ENCODE assay signal across 20 cellular contexts in genomic region chr21:34278451-34278850, GRCh38.
DNase-seq lines count a peak whose midpoint lies in the region; ATAC-seq and TF ChIP-seq lines count a peak whose summit lies in the region.
"Had no signal": no experiment of that assay in that cellular context is flagged by ENCODE, and none has a peak within 500 bp of the region (broad histone marks: within the 10 kb centered on the region; RNA-seq: fewer than 3 reads in every experiment).

No MANE protein-coding gene starts in this region.

- no peak overlapping the region for H3K4me3 Mint-ChIP-seq in nephron
- H3K4me3 Mint-ChIP-seq in activated CD4-positive, alpha-beta memory T cell treated with anti-CD3 and anti-CD28 coated beads for 36 hours = no peak overlapping the region
- H3K4me3 Mint-ChIP-seq: B cell; CD4-positive, alpha-beta T cell; CD8-positive, alpha-beta T cell had no signal

- TF ChIP-seq CTCF in nephron (IDR thresholded peaks at IDR 0.05; ENCODE audit: unreplicated experiment in 3 of 3) = no peak

- peak overlapping the region in 2 of 3 experiments; percentile 82 to 92 for H3K27ac Mint-ChIP-seq in nephron
- no peak overlapping the region for H3K27ac Mint-ChIP-seq in activated CD4-positive, alpha-beta memory T cell treated with anti-CD3 and anti-CD28 coated beads for 36 hours
- H3K27ac Mint-ChIP-seq: B cell; CD4-positive, alpha-beta T cell; CD8-positive, alpha-beta T cell had no signal

- no peaks in the 10 kb centered on the region for H3K9me3 Mint-ChIP-seq in nephron
- no peaks in the 10 kb centered on the region for H3K9me3 Mint-ChIP-seq in activated CD4-positive, alpha-beta memory T cell treated with anti-CD3 and anti-CD28 coated beads for 36 hours
- H3K9me3 Mint-ChIP-seq: CD4-positive, alpha-beta T cell; CD8-positive, alpha-beta T cell had no signal

- intact Hi-C loops in Right ventricle myocardium superior (cut with DNase I) = no loop called here
- intact Hi-C loops in activated CD4-positive, alpha-beta memory T cell treated with anti-CD3 and anti-CD28 coated beads for 36 hours (cut with micrococcal nuclease) = no loop called here

- POLR2A ChIA-PET in activated CD4-positive, alpha-beta memory T cell treated with anti-CD3 and anti-CD28 coated beads for 36 hours (lab: Charles Lee) = no interaction called here

- peaks cover 51% of the 10 kb centered on the region for H3K4me1 Mint-ChIP-seq in nephron
- peaks cover 13% of the 10 kb centered on the region for H3K4me1 Mint-ChIP-seq in activated CD4-positive, alpha-beta memory T cell treated with anti-CD3 and anti-CD28 coated beads for 36 hours (ENCODE audit: low read depth)
- H3K4me1 Mint-ChIP-seq: B cell had no signal

- H3K27me3 Mint-ChIP-seq in nephron (ENCODE audit: low read depth) = no peaks in the 10 kb centered on the region
- H3K27me3 Mint-ChIP-seq in activated CD4-positive, alpha-beta memory T cell treated with anti-CD3 and anti-CD28 coated beads for 36 hours = peaks cover 13% of the 10 kb centered on the region

- CTCF ChIA-PET in activated CD4-positive, alpha-beta memory T cell treated with anti-CD3 and anti-CD28 coated beads for 36 hours (lab: Charles Lee) = interaction anchor here (0.6 kb wide), 1 partner anchor 17 kb away, joined by 3 read pairs; no protein-coding TSS in a partner anchor

- DNase-seq in COLO829 (ENCODE audit: low spot score) = peak; percentile 60
- DNase-seq in foreskin melanocyte = peak; percentile 79
- no peak for DNase-seq in Right ventricle myocardium superior
- DNase-seq in NCI-H82 treated with DMSO at 0.1 percent for 48 hours (lab: John Stamatoyannopoulos, UW; ENCODE audit: unreplicated experiment) = no peak
- DNase-seq in activated CD4-positive, alpha-beta memory T cell treated with anti-CD3 and anti-CD28 coated beads for 36 hours = no peak
- DNase-seq: AML-193; CD4-positive, alpha-beta T cell; CD8-positive, alpha-beta T cell; COR-L47; DMS 273 treated with DMSO at 0.1 percent for 48 hours; DMS153; DMS53; DMS79; DND-41; EL; GDM1 had no signal

- H3K36me3 Mint-ChIP-seq in nephron (ENCODE audit: low read depth) = no peaks in the 10 kb centered on the region
- H3K36me3 Mint-ChIP-seq in activated CD4-positive, alpha-beta memory T cell treated with anti-CD3 and anti-CD28 coated beads for 36 hours = no peaks in the 10 kb centered on the region
- H3K36me3 Mint-ChIP-seq: CD8-positive, alpha-beta T cell had no signal

- no peak for ATAC-seq in Right ventricle myocardium superior (ENCODE audit: poor library complexity)
- ATAC-seq: A549; CD8-positive, alpha-beta T cell; GM12878 had no signal

Comparison
In these comparisons a context has a peak if more than half of its experiments do, and no peak if none do; other contexts are left out.
1. DNase-seq: peak in COLO829 (single experiment) and foreskin melanocyte (single experiment); none in Right ventricle myocardium superior (single experiment), NCI-H82 treated with DMSO at 0.1 percent for 48 hours (single experiment) and activated CD4-positive, alpha-beta memory T cell treated with anti-CD3 and anti-CD28 coated beads for 36 hours (single experiment).